ENCODE assay signal across 2 cellular contexts in the genomic region with DNA sequence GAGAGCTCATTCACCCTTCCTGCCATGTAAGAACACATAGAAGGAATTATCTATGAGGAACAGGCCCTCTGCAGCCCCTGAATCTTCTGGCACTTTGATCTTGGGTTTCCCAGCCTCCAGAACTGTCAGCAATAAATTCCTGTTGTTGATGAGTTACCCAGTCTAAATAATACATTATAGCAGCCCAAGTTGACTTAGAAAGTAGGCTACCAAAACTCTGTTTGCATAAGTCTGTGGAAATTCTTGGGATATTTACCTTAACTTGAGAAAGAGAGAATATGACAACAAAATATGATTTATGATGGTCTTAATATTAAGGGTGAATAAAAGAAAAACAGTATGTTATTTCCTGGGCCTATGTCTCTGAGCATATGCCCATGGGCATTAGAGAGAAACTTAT.
TF ChIP-seq lines count a peak whose summit lies in the region.

No MANE protein-coding gene starts in this region.

TF ChIP-seq in A549, 52 proteins besides CTCF, POLR2A, EP300 and RAD21 (continued from another document):
- TF ChIP-seq CHD4 (IDR thresholded peaks at IDR 0.05; ENCODE audit: borderline replicate concordance) (no peak), EHF (CRISPR knock-in tag; IDR thresholded peaks at IDR 0.05) (no peak), CBX8 (IDR thresholded peaks at IDR 0.05) (no peak), NFE2L2 (conservative IDR thresholded peaks at IDR 0.05; ENCODE audit: low read length) (no peak), PHF8 (IDR thresholded peaks at IDR 0.05; ENCODE audit: borderline replicate concordance, low read depth) (no peak), JUNB (IDR thresholded peaks at IDR 0.05) (no peak), MAZ (IDR thresholded peaks at IDR 0.05; ENCODE audit: borderline replicate concordance, low read depth, low read length) (no peak)

TF ChIP-seq in GM23338, 12 proteins besides CTCF, POLR2A, EP300 and RAD21 (continued from another document):
- no peak for TF ChIP-seq EZH2 (IDR thresholded peaks at IDR 0.05; ENCODE audit: low read depth, unreplicated experiment)
- no peak for TF ChIP-seq EZH2phosphoT487 (IDR thresholded peaks at IDR 0.05; ENCODE audit: unreplicated experiment)
- TF ChIP-seq POLR2AphosphoS5 (IDR thresholded peaks at IDR 0.05; ENCODE audit: low read depth), result no peak
- TF ChIP-seq ZNF331 (CRISPR knock-in tag; IDR thresholded peaks at IDR 0.05; ENCODE audit: low read depth), result no peak
- TF ChIP-seq NANOG (IDR thresholded peaks at IDR 0.05; ENCODE audit: borderline replicate concordance), result no peak
- TF ChIP-seq JUNB (IDR thresholded peaks at IDR 0.05; ENCODE audit: unreplicated experiment), result no peak
- TF ChIP-seq, protein P1, sequence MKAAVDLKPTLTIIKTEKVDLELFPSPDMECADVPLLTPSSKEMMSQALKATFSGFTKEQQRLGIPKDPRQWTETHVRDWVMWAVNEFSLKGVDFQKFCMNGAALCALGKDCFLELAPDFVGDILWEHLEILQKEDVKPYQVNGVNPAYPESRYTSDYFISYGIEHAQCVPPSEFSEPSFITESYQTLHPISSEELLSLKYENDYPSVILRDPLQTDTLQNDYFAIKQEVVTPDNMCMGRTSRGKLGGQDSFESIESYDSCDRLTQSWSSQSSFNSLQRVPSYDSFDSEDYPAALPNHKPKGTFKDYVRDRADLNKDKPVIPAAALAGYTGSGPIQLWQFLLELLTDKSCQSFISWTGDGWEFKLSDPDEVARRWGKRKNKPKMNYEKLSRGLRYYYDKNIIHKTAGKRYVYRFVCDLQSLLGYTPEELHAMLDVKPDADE (IDR thresholded peaks at IDR 0.05), result no peak
- no peak for TF ChIP-seq CREB1 (CRISPR knock-in tag; IDR thresholded peaks at IDR 0.05; ENCODE audit: low read depth)
- TF ChIP-seq, protein P2, sequence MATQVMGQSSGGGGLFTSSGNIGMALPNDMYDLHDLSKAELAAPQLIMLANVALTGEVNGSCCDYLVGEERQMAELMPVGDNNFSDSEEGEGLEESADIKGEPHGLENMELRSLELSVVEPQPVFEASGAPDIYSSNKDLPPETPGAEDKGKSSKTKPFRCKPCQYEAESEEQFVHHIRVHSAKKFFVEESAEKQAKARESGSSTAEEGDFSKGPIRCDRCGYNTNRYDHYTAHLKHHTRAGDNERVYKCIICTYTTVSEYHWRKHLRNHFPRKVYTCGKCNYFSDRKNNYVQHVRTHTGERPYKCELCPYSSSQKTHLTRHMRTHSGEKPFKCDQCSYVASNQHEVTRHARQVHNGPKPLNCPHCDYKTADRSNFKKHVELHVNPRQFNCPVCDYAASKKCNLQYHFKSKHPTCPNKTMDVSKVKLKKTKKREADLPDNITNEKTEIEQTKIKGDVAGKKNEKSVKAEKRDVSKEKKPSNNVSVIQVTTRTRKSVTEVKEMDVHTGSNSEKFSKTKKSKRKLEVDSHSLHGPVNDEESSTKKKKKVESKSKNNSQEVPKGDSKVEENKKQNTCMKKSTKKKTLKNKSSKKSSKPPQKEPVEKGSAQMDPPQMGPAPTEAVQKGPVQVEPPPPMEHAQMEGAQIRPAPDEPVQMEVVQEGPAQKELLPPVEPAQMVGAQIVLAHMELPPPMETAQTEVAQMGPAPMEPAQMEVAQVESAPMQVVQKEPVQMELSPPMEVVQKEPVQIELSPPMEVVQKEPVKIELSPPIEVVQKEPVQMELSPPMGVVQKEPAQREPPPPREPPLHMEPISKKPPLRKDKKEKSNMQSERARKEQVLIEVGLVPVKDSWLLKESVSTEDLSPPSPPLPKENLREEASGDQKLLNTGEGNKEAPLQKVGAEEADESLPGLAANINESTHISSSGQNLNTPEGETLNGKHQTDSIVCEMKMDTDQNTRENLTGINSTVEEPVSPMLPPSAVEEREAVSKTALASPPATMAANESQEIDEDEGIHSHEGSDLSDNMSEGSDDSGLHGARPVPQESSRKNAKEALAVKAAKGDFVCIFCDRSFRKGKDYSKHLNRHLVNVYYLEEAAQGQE (IDR thresholded peaks at IDR 0.05; ENCODE audit: unreplicated experiment), result no peak
